9 cellular contexts compared by ENCODE assay signal in the genomic region with DNA sequence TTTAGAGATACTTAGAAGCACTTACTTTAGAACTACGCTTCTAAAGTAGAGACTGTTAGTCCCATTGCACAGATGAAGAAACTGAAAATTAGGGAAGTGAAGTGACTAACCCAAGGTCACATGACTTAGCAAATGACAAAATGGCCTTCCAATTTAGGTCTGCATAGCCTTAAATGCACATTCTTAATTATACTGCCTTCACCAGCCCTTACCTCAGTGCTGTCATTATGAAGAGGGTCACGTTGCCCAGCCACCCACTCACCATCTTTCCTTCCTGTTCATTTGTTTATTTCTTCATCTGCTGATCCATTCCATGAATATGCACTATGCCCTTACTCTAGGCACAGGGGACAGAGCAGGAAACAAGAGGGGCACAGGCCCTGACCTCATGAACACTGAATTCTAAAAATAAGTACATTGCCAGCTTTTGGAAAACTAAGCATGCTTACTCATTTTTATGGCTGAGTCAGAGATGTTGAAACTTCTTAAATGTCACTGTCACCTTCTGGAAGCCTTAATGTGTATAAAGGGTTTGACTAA. TPM values are rescaled to one million over a fixed set of nuclear protein-coding genes. Genes with fewer than 3 reads are reported as not detected.
DNase-seq lines count a peak whose midpoint lies in the region; ATAC-seq and TF ChIP-seq lines count a peak whose summit lies in the region.
"Had no signal": no experiment of that assay in that cellular context is flagged by ENCODE, and none has a peak within 500 bp of the region (broad histone marks: within the 10 kb centered on the region; RNA-seq: fewer than 3 reads in every experiment).

No MANE protein-coding gene starts in this region.

- no peaks in the 10 kb centered on the region for H3K4me1 ChIP-seq in right cardiac atrium (ENCODE audit: control insufficient read depth, insufficient read depth, low read length)
- H3K4me1 ChIP-seq in right atrium auricular region: no peaks in the 10 kb centered on the region
- H3K4me1 ChIP-seq in upper lobe of right lung: no peaks in the 10 kb centered on the region
- peaks cover 5% of the 10 kb centered on the region for H3K4me1 ChIP-seq in osteoblast (ENCODE audit: insufficient read depth, low read length)

- WGBS in right cardiac atrium: 61% methylated on average over 2 of the region's 2 CpGs

- no peaks in the 10 kb centered on the region for H3K9me3 ChIP-seq in right cardiac atrium (ENCODE audit: control insufficient read depth, low read length)
- no peaks in the 10 kb centered on the region for H3K9me3 ChIP-seq in right atrium auricular region
- H3K9me3 ChIP-seq in upper lobe of right lung: no peaks in the 10 kb centered on the region
- no peaks in the 10 kb centered on the region for H3K9me3 ChIP-seq in osteoblast (ENCODE audit: low read depth, low read length)

- TF ChIP-seq CTCF in right atrium auricular region (IDR thresholded peaks at IDR 0.05) (no peak), choroid plexus epithelial cell (conservative IDR thresholded peaks at IDR 0.05; ENCODE audit: low read depth, low read length) (no peak), upper lobe of right lung (IDR thresholded peaks at IDR 0.05) (no peak), osteoblast (IDR thresholded peaks at IDR 0.05; ENCODE audit: extremely low read depth, low read depth, low read length) (no peak)

- H4K20me1 ChIP-seq in osteoblast (ENCODE audit: insufficient read depth, low read length): no peaks in the 10 kb centered on the region

- no peaks in the 10 kb centered on the region for H3K79me2 ChIP-seq in osteoblast (ENCODE audit: insufficient read depth, low read length)

- H3K27ac ChIP-seq in right cardiac atrium (ENCODE audit: low read length) (no peak overlapping the region), right atrium auricular region (no peak overlapping the region), upper lobe of right lung (no peak overlapping the region), osteoblast (ENCODE audit: low read depth, low read length) (no peak overlapping the region)

- ATAC-seq in right cardiac atrium (peak; percentile 50 to 77), upper lobe of right lung (peak; percentile 92)
- ATAC-seq: esophagus mucosa had no signal

- intact Hi-C loops in right cardiac atrium (cut with DNase I) (no loop called here), upper lobe of right lung (cut with DNase I) (no loop called here)

- H3K36me3 ChIP-seq in right atrium auricular region (no peaks in the 10 kb centered on the region), upper lobe of right lung (no peaks in the 10 kb centered on the region), osteoblast (ENCODE audit: insufficient read depth, low read length) (no peaks in the 10 kb centered on the region)

- H3K4me3 ChIP-seq in right cardiac atrium (ENCODE audit: low read length) (no peak overlapping the region), right atrium auricular region (no peak overlapping the region), choroid plexus epithelial cell (ENCODE audit: low read depth, low read length) (no peak overlapping the region), upper lobe of right lung (no peak overlapping the region), osteoblast (ENCODE audit: insufficient read depth, low read length) (no peak overlapping the region)

- no peak overlapping the region for H2AFZ ChIP-seq in osteoblast (ENCODE audit: low read length)

- no peaks in the 10 kb centered on the region for H3K27me3 ChIP-seq in right cardiac atrium (ENCODE audit: control insufficient read depth, insufficient read depth)
- H3K27me3 ChIP-seq in right atrium auricular region: no peaks in the 10 kb centered on the region
- no peaks in the 10 kb centered on the region for H3K27me3 ChIP-seq in upper lobe of right lung
- H3K27me3 ChIP-seq in osteoblast (ENCODE audit: insufficient read depth, low read length): no peaks in the 10 kb centered on the region

- H3K4me2 ChIP-seq in osteoblast (ENCODE audit: insufficient read depth, low read length): no peak overlapping the region

- DNase-seq in right cardiac atrium: peak in 1 of 3 donors; percentile 20
- no peak for DNase-seq in right atrium auricular region (ENCODE audit: low spot score)
- DNase-seq in OCI-M1 (lab: John Stamatoyannopoulos, UW): peak; percentile 18
- peak; percentile 28 for DNase-seq in choroid plexus epithelial cell (ENCODE audit: low read depth)
- no peak for DNase-seq in upper lobe of right lung
- DNase-seq in COLO668 (lab: John Stamatoyannopoulos, UW; ENCODE audit: unreplicated experiment): no peak
- no peak for DNase-seq in NCI-H2081 treated with DMSO at 0.1 percent for 48 hours (lab: John Stamatoyannopoulos, UW)
- no peak for DNase-seq in osteoblast (ENCODE audit: insufficient read length, low spot score, missing footprints)

RNA-seq across cellular contexts. Expression of gene HAVCR2, which starts 8.6 kb away (rescaled TPM):
- total RNA-seq in right cardiac atrium (1 to 10 TPM; 4.7 to 5.2 (median 4.9) TPM), right atrium auricular region (1 to 10 TPM; 1.8 to 3.7 TPM), upper lobe of right lung (30.7 TPM), osteoblast (0.59 and 0.72 TPM in 2 replicates)
- polyA plus RNA-seq in right cardiac atrium: 1.8 TPM

RNA-seq across cellular contexts. Expression of gene HAVCR1, which starts 41.3 kb away (rescaled TPM):
- total RNA-seq in right cardiac atrium (not detected), right atrium auricular region (not detected), upper lobe of right lung (not detected), osteoblast (0.36 TPM in 1 of 2 replicates, not detected in the other)
- polyA plus RNA-seq in right cardiac atrium: not detected
- total RNA-seq: esophagus mucosa had no signal

RNA-seq across cellular contexts. Expression of gene MED7, which starts 42.5 kb away (rescaled TPM):
- total RNA-seq in right cardiac atrium (10 to 100 TPM in 3 of 4 donors, 1 to 10 TPM in 1; 9.6 to 10.6 (median 10.2) TPM), right atrium auricular region (1 to 10 TPM; 6.2 to 6.8 TPM), upper lobe of right lung (10.4 TPM), osteoblast (11.6 and 12.1 TPM in 2 replicates)
- polyA plus RNA-seq in right cardiac atrium: 14.3 TPM

Comparison
In these comparisons a context has a peak if more than half of its experiments do, and no peak if none do; other contexts are left out.
1. DNase-seq: peak in OCI-M1 (single experiment) and choroid plexus epithelial cell (single experiment); none in right atrium auricular region (single experiment), upper lobe of right lung (single experiment), COLO668 (single experiment), NCI-H2081 treated with DMSO at 0.1 percent for 48 hours (single experiment) and osteoblast (single experiment).